1 cellular context compared by ENCODE assay signal in the genomic region with DNA sequence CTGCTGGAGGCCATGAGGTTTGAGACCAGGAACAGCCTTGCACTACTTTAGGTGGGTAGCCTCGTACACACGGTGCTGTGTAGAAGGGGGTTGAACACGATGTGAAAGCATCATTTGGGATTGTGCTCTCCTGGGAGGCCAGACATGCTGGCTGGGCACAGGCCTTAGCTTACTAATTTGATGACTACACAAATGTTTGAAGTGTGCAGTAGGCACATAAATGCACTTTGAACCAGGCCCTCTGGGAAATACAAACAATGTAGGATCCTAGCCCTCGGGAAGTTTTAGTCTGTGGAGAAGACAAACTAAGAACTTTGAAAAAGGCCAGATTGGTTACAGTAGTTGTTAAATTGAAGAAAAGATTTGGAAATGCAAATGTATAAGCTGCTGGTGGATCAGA.
TF ChIP-seq lines count a peak whose summit lies in the region.

No MANE protein-coding gene starts in this region.

TF ChIP-seq in HepG2, 621 proteins besides CTCF, POLR2A, EP300 and RAD21 (continued from another document and continues in another):
- TF ChIP-seq, protein P1, sequence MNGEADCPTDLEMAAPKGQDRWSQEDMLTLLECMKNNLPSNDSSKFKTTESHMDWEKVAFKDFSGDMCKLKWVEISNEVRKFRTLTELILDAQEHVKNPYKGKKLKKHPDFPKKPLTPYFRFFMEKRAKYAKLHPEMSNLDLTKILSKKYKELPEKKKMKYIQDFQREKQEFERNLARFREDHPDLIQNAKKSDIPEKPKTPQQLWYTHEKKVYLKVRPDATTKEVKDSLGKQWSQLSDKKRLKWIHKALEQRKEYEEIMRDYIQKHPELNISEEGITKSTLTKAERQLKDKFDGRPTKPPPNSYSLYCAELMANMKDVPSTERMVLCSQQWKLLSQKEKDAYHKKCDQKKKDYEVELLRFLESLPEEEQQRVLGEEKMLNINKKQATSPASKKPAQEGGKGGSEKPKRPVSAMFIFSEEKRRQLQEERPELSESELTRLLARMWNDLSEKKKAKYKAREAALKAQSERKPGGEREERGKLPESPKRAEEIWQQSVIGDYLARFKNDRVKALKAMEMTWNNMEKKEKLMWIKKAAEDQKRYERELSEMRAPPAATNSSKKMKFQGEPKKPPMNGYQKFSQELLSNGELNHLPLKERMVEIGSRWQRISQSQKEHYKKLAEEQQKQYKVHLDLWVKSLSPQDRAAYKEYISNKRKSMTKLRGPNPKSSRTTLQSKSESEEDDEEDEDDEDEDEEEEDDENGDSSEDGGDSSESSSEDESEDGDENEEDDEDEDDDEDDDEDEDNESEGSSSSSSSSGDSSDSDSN (CRISPR knock-in tag; IDR thresholded peaks at IDR 0.05): no peak
- peak; percentile 56 for TF ChIP-seq GATAD2A (CRISPR knock-in tag; IDR thresholded peaks at IDR 0.05)
- TF ChIP-seq ZNF772 (CRISPR knock-in tag; IDR thresholded peaks at IDR 0.05): no peak
- TF ChIP-seq, protein P2, sequence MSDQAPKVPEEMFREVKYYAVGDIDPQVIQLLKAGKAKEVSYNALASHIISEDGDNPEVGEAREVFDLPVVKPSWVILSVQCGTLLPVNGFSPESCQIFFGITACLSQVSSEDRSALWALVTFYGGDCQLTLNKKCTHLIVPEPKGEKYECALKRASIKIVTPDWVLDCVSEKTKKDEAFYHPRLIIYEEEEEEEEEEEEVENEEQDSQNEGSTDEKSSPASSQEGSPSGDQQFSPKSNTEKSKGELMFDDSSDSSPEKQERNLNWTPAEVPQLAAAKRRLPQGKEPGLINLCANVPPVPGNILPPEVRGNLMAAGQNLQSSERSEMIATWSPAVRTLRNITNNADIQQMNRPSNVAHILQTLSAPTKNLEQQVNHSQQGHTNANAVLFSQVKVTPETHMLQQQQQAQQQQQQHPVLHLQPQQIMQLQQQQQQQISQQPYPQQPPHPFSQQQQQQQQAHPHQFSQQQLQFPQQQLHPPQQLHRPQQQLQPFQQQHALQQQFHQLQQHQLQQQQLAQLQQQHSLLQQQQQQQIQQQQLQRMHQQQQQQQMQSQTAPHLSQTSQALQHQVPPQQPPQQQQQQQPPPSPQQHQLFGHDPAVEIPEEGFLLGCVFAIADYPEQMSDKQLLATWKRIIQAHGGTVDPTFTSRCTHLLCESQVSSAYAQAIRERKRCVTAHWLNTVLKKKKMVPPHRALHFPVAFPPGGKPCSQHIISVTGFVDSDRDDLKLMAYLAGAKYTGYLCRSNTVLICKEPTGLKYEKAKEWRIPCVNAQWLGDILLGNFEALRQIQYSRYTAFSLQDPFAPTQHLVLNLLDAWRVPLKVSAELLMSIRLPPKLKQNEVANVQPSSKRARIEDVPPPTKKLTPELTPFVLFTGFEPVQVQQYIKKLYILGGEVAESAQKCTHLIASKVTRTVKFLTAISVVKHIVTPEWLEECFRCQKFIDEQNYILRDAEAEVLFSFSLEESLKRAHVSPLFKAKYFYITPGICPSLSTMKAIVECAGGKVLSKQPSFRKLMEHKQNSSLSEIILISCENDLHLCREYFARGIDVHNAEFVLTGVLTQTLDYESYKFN (CRISPR knock-in tag; conservative IDR thresholded peaks at IDR 0.05): peak; percentile 65
- TF ChIP-seq, protein P3, sequence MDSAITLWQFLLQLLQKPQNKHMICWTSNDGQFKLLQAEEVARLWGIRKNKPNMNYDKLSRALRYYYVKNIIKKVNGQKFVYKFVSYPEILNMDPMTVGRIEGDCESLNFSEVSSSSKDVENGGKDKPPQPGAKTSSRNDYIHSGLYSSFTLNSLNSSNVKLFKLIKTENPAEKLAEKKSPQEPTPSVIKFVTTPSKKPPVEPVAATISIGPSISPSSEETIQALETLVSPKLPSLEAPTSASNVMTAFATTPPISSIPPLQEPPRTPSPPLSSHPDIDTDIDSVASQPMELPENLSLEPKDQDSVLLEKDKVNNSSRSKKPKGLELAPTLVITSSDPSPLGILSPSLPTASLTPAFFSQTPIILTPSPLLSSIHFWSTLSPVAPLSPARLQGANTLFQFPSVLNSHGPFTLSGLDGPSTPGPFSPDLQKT (CRISPR knock-in tag; IDR thresholded peaks at IDR 0.05; ENCODE audit: borderline replicate concordance): no peak
- TF ChIP-seq, protein P4, sequence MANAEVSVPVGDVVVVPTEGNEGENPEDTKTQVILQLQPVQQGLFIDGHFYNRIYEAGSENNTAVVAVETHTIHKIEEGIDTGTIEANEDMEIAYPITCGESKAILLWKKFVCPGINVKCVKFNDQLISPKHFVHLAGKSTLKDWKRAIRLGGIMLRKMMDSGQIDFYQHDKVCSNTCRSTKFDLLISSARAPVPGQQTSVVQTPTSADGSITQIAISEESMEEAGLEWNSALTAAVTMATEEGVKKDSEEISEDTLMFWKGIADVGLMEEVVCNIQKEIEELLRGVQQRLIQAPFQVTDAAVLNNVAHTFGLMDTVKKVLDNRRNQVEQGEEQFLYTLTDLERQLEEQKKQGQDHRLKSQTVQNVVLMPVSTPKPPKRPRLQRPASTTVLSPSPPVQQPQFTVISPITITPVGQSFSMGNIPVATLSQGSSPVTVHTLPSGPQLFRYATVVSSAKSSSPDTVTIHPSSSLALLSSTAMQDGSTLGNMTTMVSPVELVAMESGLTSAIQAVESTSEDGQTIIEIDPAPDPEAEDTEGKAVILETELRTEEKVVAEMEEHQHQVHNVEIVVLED (CRISPR knock-in tag; IDR thresholded peaks at IDR 0.05; ENCODE audit: borderline replicate concordance): no peak
- no peak for TF ChIP-seq ZNF660 (CRISPR knock-in tag; IDR thresholded peaks at IDR 0.05; ENCODE audit: borderline replicate concordance, low read depth)
- TF ChIP-seq LCORL (IDR thresholded peaks at IDR 0.05): no peak
- TF ChIP-seq LCORL (CRISPR knock-in tag; IDR thresholded peaks at IDR 0.05): 0 out of 2 replicates have a peak, but pooled peaks have one; percentile 22
- no peak for TF ChIP-seq ATM (IDR thresholded peaks at IDR 0.05; ENCODE audit: borderline replicate concordance)
- TF ChIP-seq KAT8 (CRISPR knock-in tag; IDR thresholded peaks at IDR 0.05): no peak
- TF ChIP-seq, protein P5, sequence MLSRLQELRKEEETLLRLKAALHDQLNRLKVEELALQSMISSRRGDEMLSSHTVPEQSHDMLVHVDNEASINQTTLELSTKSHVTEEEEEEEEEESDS (CRISPR knock-in tag; IDR thresholded peaks at IDR 0.05; ENCODE audit: borderline replicate concordance): no peak
- no peak for TF ChIP-seq TOE1 (CRISPR knock-in tag; IDR thresholded peaks at IDR 0.05)
- TF ChIP-seq ZNF598 (CRISPR knock-in tag; IDR thresholded peaks at IDR 0.05; ENCODE audit: borderline replicate concordance): no peak
- no peak for TF ChIP-seq SRSF9 (IDR thresholded peaks at IDR 0.05; ENCODE audit: borderline replicate concordance, insufficient read depth, low read depth, low read length, poor library complexity, severe bottlenecking)
- TF ChIP-seq ZNF782 (CRISPR knock-in tag; IDR thresholded peaks at IDR 0.05; ENCODE audit: borderline replicate concordance): no peak
- TF ChIP-seq ZNF589 (CRISPR knock-in tag; conservative IDR thresholded peaks at IDR 0.05): no peak
- no peak for TF ChIP-seq ONECUT2 (CRISPR knock-in tag; IDR thresholded peaks at IDR 0.05)
- TF ChIP-seq, protein P6, sequence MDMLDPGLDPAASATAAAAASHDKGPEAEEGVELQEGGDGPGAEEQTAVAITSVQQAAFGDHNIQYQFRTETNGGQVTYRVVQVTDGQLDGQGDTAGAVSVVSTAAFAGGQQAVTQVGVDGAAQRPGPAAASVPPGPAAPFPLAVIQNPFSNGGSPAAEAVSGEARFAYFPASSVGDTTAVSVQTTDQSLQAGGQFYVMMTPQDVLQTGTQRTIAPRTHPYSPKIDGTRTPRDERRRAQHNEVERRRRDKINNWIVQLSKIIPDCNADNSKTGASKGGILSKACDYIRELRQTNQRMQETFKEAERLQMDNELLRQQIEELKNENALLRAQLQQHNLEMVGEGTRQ (IDR thresholded peaks at IDR 0.05; ENCODE audit: low read depth, low read length): no peak
- TF ChIP-seq, protein P6 (CRISPR knock-in tag; IDR thresholded peaks at IDR 0.05; ENCODE audit: borderline replicate concordance): no peak
- 0 out of 2 replicates have a peak, but pooled peaks have one; percentile 34 for TF ChIP-seq ZNF501 (CRISPR knock-in tag; IDR thresholded peaks at IDR 0.05)
- no peak for TF ChIP-seq KDM4B (CRISPR knock-in tag; IDR thresholded peaks at IDR 0.05)
- TF ChIP-seq, protein P7, sequence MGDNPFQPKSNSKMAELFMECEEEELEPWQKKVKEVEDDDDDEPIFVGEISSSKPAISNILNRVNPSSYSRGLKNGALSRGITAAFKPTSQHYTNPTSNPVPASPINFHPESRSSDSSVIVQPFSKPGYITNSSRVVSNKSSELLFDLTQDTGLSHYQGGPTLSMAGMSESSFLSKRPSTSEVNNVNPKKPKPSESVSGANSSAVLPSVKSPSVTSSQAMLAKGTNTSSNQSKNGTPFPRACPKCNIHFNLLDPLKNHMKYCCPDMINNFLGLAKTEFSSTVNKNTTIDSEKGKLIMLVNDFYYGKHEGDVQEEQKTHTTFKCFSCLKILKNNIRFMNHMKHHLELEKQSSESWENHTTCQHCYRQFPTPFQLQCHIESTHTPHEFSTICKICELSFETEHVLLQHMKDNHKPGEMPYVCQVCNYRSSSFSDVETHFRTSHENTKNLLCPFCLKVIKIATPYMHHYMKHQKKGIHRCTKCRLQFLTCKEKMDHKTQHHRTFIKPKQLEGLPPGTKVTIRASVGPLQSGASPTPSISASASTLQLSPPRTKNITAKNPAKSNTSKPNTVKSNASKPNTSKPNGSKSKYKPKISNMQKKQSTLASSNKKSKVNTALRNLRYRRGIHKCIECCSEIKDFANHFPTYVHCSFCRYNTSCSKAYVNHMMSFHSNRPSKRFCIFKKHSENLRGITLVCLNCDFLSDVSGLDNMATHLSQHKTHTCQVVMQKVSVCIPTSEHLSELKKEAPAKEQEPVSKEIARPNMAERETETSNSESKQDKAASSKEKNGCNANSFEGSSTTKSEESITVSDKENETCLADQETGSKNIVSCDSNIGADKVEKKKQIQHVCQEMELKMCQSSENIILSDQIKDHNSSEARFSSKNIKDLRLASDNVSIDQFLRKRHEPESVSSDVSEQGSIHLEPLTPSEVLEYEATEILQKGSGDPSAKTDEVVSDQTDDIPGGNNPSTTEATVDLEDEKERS (CRISPR knock-in tag; IDR thresholded peaks at IDR 0.05): no peak
- TF ChIP-seq ZNF629 (CRISPR knock-in tag; conservative IDR thresholded peaks at IDR 0.05): no peak
- no peak for TF ChIP-seq ISL2 (CRISPR knock-in tag; IDR thresholded peaks at IDR 0.05)
- TF ChIP-seq ZBTB38 (CRISPR knock-in tag; IDR thresholded peaks at IDR 0.05): no peak
- TF ChIP-seq NKX3-1 (CRISPR knock-in tag; IDR thresholded peaks at IDR 0.05): no peak
- TF ChIP-seq, protein P8, sequence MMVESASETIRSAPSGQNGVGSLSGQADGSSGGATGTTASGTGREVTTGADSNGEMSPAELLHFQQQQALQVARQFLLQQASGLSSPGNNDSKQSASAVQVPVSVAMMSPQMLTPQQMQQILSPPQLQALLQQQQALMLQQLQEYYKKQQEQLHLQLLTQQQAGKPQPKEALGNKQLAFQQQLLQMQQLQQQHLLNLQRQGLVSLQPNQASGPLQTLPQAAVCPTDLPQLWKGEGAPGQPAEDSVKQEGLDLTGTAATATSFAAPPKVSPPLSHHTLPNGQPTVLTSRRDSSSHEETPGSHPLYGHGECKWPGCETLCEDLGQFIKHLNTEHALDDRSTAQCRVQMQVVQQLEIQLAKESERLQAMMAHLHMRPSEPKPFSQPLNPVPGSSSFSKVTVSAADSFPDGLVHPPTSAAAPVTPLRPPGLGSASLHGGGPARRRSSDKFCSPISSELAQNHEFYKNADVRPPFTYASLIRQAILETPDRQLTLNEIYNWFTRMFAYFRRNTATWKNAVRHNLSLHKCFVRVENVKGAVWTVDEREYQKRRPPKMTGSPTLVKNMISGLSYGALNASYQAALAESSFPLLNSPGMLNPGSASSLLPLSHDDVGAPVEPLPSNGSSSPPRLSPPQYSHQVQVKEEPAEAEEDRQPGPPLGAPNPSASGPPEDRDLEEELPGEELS (CRISPR knock-in tag; IDR thresholded peaks at IDR 0.05): no peak
- TF ChIP-seq, protein P9, sequence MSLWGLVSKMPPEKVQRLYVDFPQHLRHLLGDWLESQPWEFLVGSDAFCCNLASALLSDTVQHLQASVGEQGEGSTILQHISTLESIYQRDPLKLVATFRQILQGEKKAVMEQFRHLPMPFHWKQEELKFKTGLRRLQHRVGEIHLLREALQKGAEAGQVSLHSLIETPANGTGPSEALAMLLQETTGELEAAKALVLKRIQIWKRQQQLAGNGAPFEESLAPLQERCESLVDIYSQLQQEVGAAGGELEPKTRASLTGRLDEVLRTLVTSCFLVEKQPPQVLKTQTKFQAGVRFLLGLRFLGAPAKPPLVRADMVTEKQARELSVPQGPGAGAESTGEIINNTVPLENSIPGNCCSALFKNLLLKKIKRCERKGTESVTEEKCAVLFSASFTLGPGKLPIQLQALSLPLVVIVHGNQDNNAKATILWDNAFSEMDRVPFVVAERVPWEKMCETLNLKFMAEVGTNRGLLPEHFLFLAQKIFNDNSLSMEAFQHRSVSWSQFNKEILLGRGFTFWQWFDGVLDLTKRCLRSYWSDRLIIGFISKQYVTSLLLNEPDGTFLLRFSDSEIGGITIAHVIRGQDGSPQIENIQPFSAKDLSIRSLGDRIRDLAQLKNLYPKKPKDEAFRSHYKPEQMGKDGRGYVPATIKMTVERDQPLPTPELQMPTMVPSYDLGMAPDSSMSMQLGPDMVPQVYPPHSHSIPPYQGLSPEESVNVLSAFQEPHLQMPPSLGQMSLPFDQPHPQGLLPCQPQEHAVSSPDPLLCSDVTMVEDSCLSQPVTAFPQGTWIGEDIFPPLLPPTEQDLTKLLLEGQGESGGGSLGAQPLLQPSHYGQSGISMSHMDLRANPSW (CRISPR knock-in tag; IDR thresholded peaks at IDR 0.05; ENCODE audit: borderline replicate concordance): no peak
- no peak for TF ChIP-seq ZNF761 (CRISPR knock-in tag; conservative IDR thresholded peaks at IDR 0.05)
- peak; percentile 32; the same call in 1 of the 2 replicates for TF ChIP-seq PHF21A (CRISPR knock-in tag; IDR thresholded peaks at IDR 0.05)
